In genomic region chr10:5761220-5761619, GRCh38 we compare ENCODE assay signal across 19 cellular contexts.
"Had no signal": no experiment of that assay in that cellular context is flagged by ENCODE, and none has a peak within 500 bp of the region (broad histone marks: within the 10 kb centered on the region; RNA-seq: fewer than 3 reads in every experiment).

No MANE protein-coding gene starts in this region.

- H3K4me2 ChIP-seq: hepatocyte had no signal

- H3K27me3 ChIP-seq: dorsolateral prefrontal cortex, hepatocyte, neutrophil, sigmoid colon had no signal

- FAIRE-seq: kidney had no signal

- H3K27ac ChIP-seq: hepatocyte, neutrophil, sigmoid colon, skin epidermis had no signal

- ATAC-seq: left ventricle myocardium superior had no signal

- H3K4me3 ChIP-seq: dorsolateral prefrontal cortex, hepatocyte, lung, sigmoid colon, skin epidermis had no signal

- H3K4me1 ChIP-seq: sigmoid colon had no signal

- H2AFZ ChIP-seq: hepatocyte had no signal

- H3K9me3 ChIP-seq: neutrophil, sigmoid colon had no signal

- DNase-seq: cortex of kidney; dorsolateral prefrontal cortex; effector CD8-positive, alpha-beta T cell; foreskin melanocyte; head of caudate nucleus; kidney; left colon; left ventricle myocardium superior; mesenchymal stem cell; midbrain; sigmoid colon; stimulated activated CD4-positive, alpha-beta T cell treated with anti-CD3 and anti-CD28 coated beads, Interleukin-12 subunit alpha, Interleukin-12 subunit beta, amount 100 ng/mL, for 4 hours; stimulated activated CD4-positive, alpha-beta T cell treated with anti-CD3 and anti-CD28 coated beads, Interleukin-2, amount 100 ng/mL, for 48 hours; stimulated activated naive CD4-positive, alpha-beta T cell treated with Interleukin-2 at 50 U/mL for 16 hours; trophoblast cell had no signal
